ENCODE assay signal across 8 cellular contexts in the genomic region with DNA sequence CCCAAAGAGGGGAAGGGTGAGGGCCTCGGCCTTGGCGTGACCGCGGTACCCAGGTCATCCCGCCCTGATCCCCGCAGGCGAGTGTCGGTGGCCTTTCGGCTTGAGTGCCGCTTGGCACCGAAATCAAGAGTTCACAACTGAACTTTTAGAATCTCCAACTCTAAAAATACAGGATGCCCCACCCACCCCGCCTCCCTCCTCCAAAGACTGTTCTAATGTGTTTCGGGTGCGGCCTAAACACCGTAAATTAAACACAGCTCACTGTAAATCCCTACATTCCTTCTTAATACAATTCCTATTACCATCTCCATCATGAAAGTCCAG. TPM values are rescaled to one million over a fixed set of nuclear protein-coding genes. Genes with fewer than 3 reads are reported as not detected.
DNase-seq lines count a peak whose midpoint lies in the region; ATAC-seq, FAIRE-seq and TF ChIP-seq lines count a peak whose summit lies in the region.

No MANE protein-coding gene starts in this region.

- CTCF ChIA-PET in CD8-positive, alpha-beta memory T cell (lab: Charles Lee) = interaction anchor here (0.9 to 7.2 kb wide), 11 partner anchors 8 to 101 kb away, joined by 3 to 106 read pairs (median 4); no protein-coding TSS in a partner anchor
- CTCF ChIA-PET in activated CD4-positive, alpha-beta memory T cell treated with anti-CD3 and anti-CD28 coated beads, Interleukin-2, amount 10 ng/mL, durations not matched to agents 7 days and 5 days (lab: Charles Lee) = interaction anchor here (1.1 to 6.9 kb wide), 7 partner anchors 14 to 97 kb away, joined by 3 to 71 read pairs (median 3); no protein-coding TSS in a partner anchor

- no peaks in the 10 kb centered on the region for H3K36me3 ChIP-seq in CD8-positive, alpha-beta memory T cell (ENCODE audit: insufficient read depth, low read length)
- no peaks in the 10 kb centered on the region for H3K36me3 ChIP-seq in gastroesophageal sphincter

- H3K4me3 ChIP-seq in CD8-positive, alpha-beta memory T cell (ENCODE audit: low read length) = peak overlapping the region; percentile 72
- H3K4me3 ChIP-seq in gastroesophageal sphincter = peak overlapping the region; percentile 53 to 60

- 20 to 66% methylated on average over 2 to 15 of the region's 15 CpGs for WGBS in gastroesophageal sphincter (ENCODE audit: low coverage in 1 of 2), 2 donors

- peak overlapping the region; percentile 77 to 87 (median 82) for H3K4me3 Mint-ChIP-seq in CD8-positive, alpha-beta memory T cell
- peak overlapping the region; percentile 74 for H3K4me3 Mint-ChIP-seq in activated CD4-positive, alpha-beta memory T cell treated with anti-CD3 and anti-CD28 coated beads, Interleukin-2, amount 10 ng/mL, durations not matched to agents 7 days and 5 days
- peak overlapping the region; percentile 67 for H3K4me3 Mint-ChIP-seq in progenitor cell of endocrine pancreas (ENCODE audit: low read depth)

- no peak for DNase-seq in CD8-positive, alpha-beta memory T cell
- peak; percentile 49 for DNase-seq in activated CD4-positive, alpha-beta memory T cell treated with anti-CD3 and anti-CD28 coated beads, Interleukin-2, amount 10 ng/mL, durations not matched to agents 7 days and 5 days
- DNase-seq in progenitor cell of endocrine pancreas (ENCODE audit: low spot score, unreplicated experiment) (no peak), C1 segment of cervical spinal cord (lab: John Stamatoyannopoulos, UW) (no peak), H54 (ENCODE audit: insufficient read length, low spot score) (no peak)
- no peak for DNase-seq in activated CD8-positive, alpha-beta memory T cell treated with anti-CD3 and anti-CD28 coated beads for 24 hours

- peaks cover 0 to 2% (median 0%) of the 10 kb centered on the region in 5 donors for H3K9me3 Mint-ChIP-seq in CD8-positive, alpha-beta memory T cell
- no peaks in the 10 kb centered on the region for H3K9me3 Mint-ChIP-seq in activated CD4-positive, alpha-beta memory T cell treated with anti-CD3 and anti-CD28 coated beads, Interleukin-2, amount 10 ng/mL, durations not matched to agents 7 days and 5 days
- no peaks in the 10 kb centered on the region for H3K9me3 Mint-ChIP-seq in progenitor cell of endocrine pancreas (ENCODE audit: low read depth)

- POLR2A ChIA-PET in CD8-positive, alpha-beta memory T cell (lab: Charles Lee) = interaction anchor here (3.4 kb wide), 1 partner anchor 28 kb away, joined by 34 read pairs; no protein-coding TSS in a partner anchor
- POLR2A ChIA-PET in activated CD4-positive, alpha-beta memory T cell treated with anti-CD3 and anti-CD28 coated beads, Interleukin-2, amount 10 ng/mL, durations not matched to agents 7 days and 5 days (lab: Charles Lee) = interaction anchor here (0.6 to 3.2 kb wide), 10 partner anchors 9 to 129 kb away, joined by 3 to 27 read pairs (median 7); partner anchors contain the start of genes MRPL51 and TNFRSF1A

- no peak for FAIRE-seq in H54 (lab: Jason Lieb, UNC)

- no peaks in the 10 kb centered on the region for H3K9me3 ChIP-seq in CD8-positive, alpha-beta memory T cell (ENCODE audit: low read length)
- H3K9me3 ChIP-seq in gastroesophageal sphincter = no peaks in the 10 kb centered on the region

- H3K27me3 Mint-ChIP-seq in CD8-positive, alpha-beta memory T cell = no peaks in the 10 kb centered on the region
- H3K27me3 Mint-ChIP-seq in activated CD4-positive, alpha-beta memory T cell treated with anti-CD3 and anti-CD28 coated beads, Interleukin-2, amount 10 ng/mL, durations not matched to agents 7 days and 5 days = peaks cover 5% of the 10 kb centered on the region
- H3K27me3 Mint-ChIP-seq in progenitor cell of endocrine pancreas = peaks cover 2% of the 10 kb centered on the region

- H3K27ac ChIP-seq in CD8-positive, alpha-beta memory T cell (ENCODE audit: low read depth, low read length) = peak overlapping the region; percentile 56
- H3K27ac ChIP-seq in gastroesophageal sphincter = peak overlapping the region; percentile 60 to 87 (median 87)

- H3K27ac Mint-ChIP-seq in CD8-positive, alpha-beta memory T cell = peak overlapping the region; percentile 49 to 90 (median 76)
- peak overlapping the region; percentile 77 for H3K27ac Mint-ChIP-seq in activated CD4-positive, alpha-beta memory T cell treated with anti-CD3 and anti-CD28 coated beads, Interleukin-2, amount 10 ng/mL, durations not matched to agents 7 days and 5 days
- H3K27ac Mint-ChIP-seq in progenitor cell of endocrine pancreas = peak overlapping the region; percentile 54

- no peaks in the 10 kb centered on the region for H3K27me3 ChIP-seq in CD8-positive, alpha-beta memory T cell (ENCODE audit: insufficient read depth, low read length, poor library complexity, severe bottlenecking)
- no peaks in the 10 kb centered on the region for H3K27me3 ChIP-seq in gastroesophageal sphincter

- H3K36me3 Mint-ChIP-seq in CD8-positive, alpha-beta memory T cell = no peaks in the 10 kb centered on the region
- no peaks in the 10 kb centered on the region for H3K36me3 Mint-ChIP-seq in activated CD4-positive, alpha-beta memory T cell treated with anti-CD3 and anti-CD28 coated beads, Interleukin-2, amount 10 ng/mL, durations not matched to agents 7 days and 5 days (ENCODE audit: low read depth)
- H3K36me3 Mint-ChIP-seq in progenitor cell of endocrine pancreas (ENCODE audit: insufficient read depth) = no peaks in the 10 kb centered on the region

- H3K4me1 ChIP-seq in CD8-positive, alpha-beta memory T cell (ENCODE audit: insufficient read depth, low read length) = peaks cover 32% of the 10 kb centered on the region
- H3K4me1 ChIP-seq in gastroesophageal sphincter = peaks cover 0 to 27% (median 5%) of the 10 kb centered on the region in 3 donors

- H3K4me1 Mint-ChIP-seq in CD8-positive, alpha-beta memory T cell = peaks cover 24 to 32% (median 28%) of the 10 kb centered on the region in 3 donors
- peaks cover 42% of the 10 kb centered on the region for H3K4me1 Mint-ChIP-seq in activated CD4-positive, alpha-beta memory T cell treated with anti-CD3 and anti-CD28 coated beads, Interleukin-2, amount 10 ng/mL, durations not matched to agents 7 days and 5 days
- peaks cover 4% of the 10 kb centered on the region for H3K4me1 Mint-ChIP-seq in progenitor cell of endocrine pancreas (ENCODE audit: low read depth)

- TF ChIP-seq CTCF in gastroesophageal sphincter (IDR thresholded peaks at IDR 0.05) (no peak), progenitor cell of endocrine pancreas (IDR thresholded peaks at IDR 0.05; ENCODE audit: unreplicated experiment) (no peak)

- TF ChIP-seq POLR2A in gastroesophageal sphincter (IDR thresholded peaks at IDR 0.05) (no peak), H54 (IDR thresholded peaks at IDR 0.05; ENCODE audit: low read depth, low read length) (no peak)

- no peak for TF ChIP-seq EP300 in gastroesophageal sphincter (IDR thresholded peaks at IDR 0.05)

- ATAC-seq in gastroesophageal sphincter (no peak), HG02798 (IDR thresholded peaks at IDR 0.05; ENCODE audit: poor library complexity, unreplicated experiment) (no peak)

RNA-seq across cellular contexts. Expression of gene SCNN1A, which starts 11.4 kb away (rescaled TPM):
- total RNA-seq in CD8-positive, alpha-beta memory T cell = under 1 TPM; 0.77 to 0.93 TPM
- 0.49 TPM for polyA plus RNA-seq in CD8-positive, alpha-beta memory T cell
- total RNA-seq in activated CD4-positive, alpha-beta memory T cell treated with anti-CD3 and anti-CD28 coated beads, Interleukin-2, amount 10 ng/mL, durations not matched to agents 7 days and 5 days = 1 to 10 TPM in 1 of 2 experiments, under 1 TPM in 1; 0.78 to 1.3 TPM
- 10 to 100 TPM in 1 of 4 donors, 1 to 10 TPM in 1, under 1 TPM in 1, not detected in 1; 0.62 to 19.9 (median 5.2) TPM for total RNA-seq in gastroesophageal sphincter
- 14.3 and 23.1 TPM in 2 replicates for total RNA-seq in progenitor cell of endocrine pancreas

RNA-seq across cellular contexts. Expression of gene LTBR, which starts 20.0 kb away (rescaled TPM):
- 1 to 10 TPM in 1 of 2 experiments, under 1 TPM in 1; 0.51 to 1.4 TPM for total RNA-seq in CD8-positive, alpha-beta memory T cell
- not detected for polyA plus RNA-seq in CD8-positive, alpha-beta memory T cell
- under 1 TPM; 0.38 to 0.40 TPM for total RNA-seq in activated CD4-positive, alpha-beta memory T cell treated with anti-CD3 and anti-CD28 coated beads, Interleukin-2, amount 10 ng/mL, durations not matched to agents 7 days and 5 days
- total RNA-seq in gastroesophageal sphincter = 100 to 1,000 TPM in 3 of 4 donors, 10 to 100 TPM in 1; 86.5 to 139 (median 119) TPM
- 17.8 and 18.3 TPM in 2 replicates for total RNA-seq in progenitor cell of endocrine pancreas

RNA-seq across cellular contexts. Expression of gene TNFRSF1A, which starts 22.1 kb away (rescaled TPM):
- 10 to 100 TPM; 62.1 to 62.9 TPM for total RNA-seq in CD8-positive, alpha-beta memory T cell
- polyA plus RNA-seq in CD8-positive, alpha-beta memory T cell = 57.1 TPM
- total RNA-seq in activated CD4-positive, alpha-beta memory T cell treated with anti-CD3 and anti-CD28 coated beads, Interleukin-2, amount 10 ng/mL, durations not matched to agents 7 days and 5 days = 10 to 100 TPM; 61.5 to 61.9 TPM
- 100 to 1,000 TPM; 150 to 356 (median 227) TPM for total RNA-seq in gastroesophageal sphincter
- 67.5 and 68.8 TPM in 2 replicates for total RNA-seq in progenitor cell of endocrine pancreas

RNA-seq across cellular contexts. Expression of gene PLEKHG6, which starts 53.5 kb away (rescaled TPM):
- not detected for total RNA-seq in CD8-positive, alpha-beta memory T cell
- 0.72 TPM for polyA plus RNA-seq in CD8-positive, alpha-beta memory T cell
- total RNA-seq in activated CD4-positive, alpha-beta memory T cell treated with anti-CD3 and anti-CD28 coated beads, Interleukin-2, amount 10 ng/mL, durations not matched to agents 7 days and 5 days = not detected
- 10 to 100 TPM in 1 of 4 donors, 1 to 10 TPM in 1, under 1 TPM in 2; 0.35 to 44.5 (median 1.3) TPM for total RNA-seq in gastroesophageal sphincter
- 40.5 and 44.0 TPM in 2 replicates for total RNA-seq in progenitor cell of endocrine pancreas
